In genomic region chr2:110339126-110339525, GRCh38 we compare ENCODE assay signal across 7 cellular contexts.
A peak's percentile ranks its signal among the peaks of the same experiment; 100 is the strongest.
DNase-seq lines count a peak whose midpoint lies in the region; ATAC-seq, FAIRE-seq and TF ChIP-seq lines count a peak whose summit lies in the region.
"Not testable (repeated sequence)": the region's sequence is repeated elsewhere in the genome, so short reads cannot be mapped to it uniquely, and the experiment has no call there.

No MANE protein-coding gene starts in this region.

- not testable (repeated sequence) for H3K4me1 ChIP-seq in A549, lower lobe of right lung, upper lobe of right lung

- intact Hi-C loops in left colon (cut with DNase I, micrococcal nuclease); lower lobe of right lung (cut with DNase I); upper lobe of right lung (cut with DNase I): not testable (repeated sequence)

- H3K9me3 ChIP-seq in A549, lower lobe of right lung, upper lobe of right lung: not testable (repeated sequence)

- not testable (repeated sequence) for H3K36me3 ChIP-seq in bronchial epithelial cell (ENCODE audit: control insufficient read depth, insufficient read depth, low read length); lower lobe of right lung; upper lobe of right lung

- ATAC-seq in A549 = peak; percentile 65 to 80; a peak in 5 of 6 replicates
- ATAC-seq in SK-N-SH treated with all-trans-retinoic acid at 6 μM for 48 hours = peak; percentile 40; the same call in 2 of the 3 replicates
- peak; percentile 85 for ATAC-seq in left colon
- peak; percentile 61 to 72 for ATAC-seq in lower lobe of right lung
- peak; percentile 73 for ATAC-seq in upper lobe of right lung

- no CpG with 5 or more reads among the region's 2 CpGs for WGBS in A549 (ENCODE audit: missing lambda C conversion rate)

- TF ChIP-seq CTCF in A549 (IDR thresholded peaks at IDR 0.05); bronchial epithelial cell (IDR thresholded peaks at IDR 0.05; ENCODE audit: insufficient read depth, low read length, severe bottlenecking); lower lobe of right lung (IDR thresholded peaks at IDR 0.05); upper lobe of right lung (IDR thresholded peaks at IDR 0.05): not testable (repeated sequence)

- not testable (repeated sequence) for H3K27me3 ChIP-seq in bronchial epithelial cell (ENCODE audit: control insufficient read depth, insufficient read depth, low read length); lower lobe of right lung (ENCODE audit: low read depth); upper lobe of right lung

- not testable (repeated sequence) for TF ChIP-seq RAD21 in A549 (conservative IDR thresholded peaks at IDR 0.05 in 1 of 2, IDR thresholded peaks at IDR 0.05 in 1 of 2)

- not testable (repeated sequence) for H3K4me3 ChIP-seq in A549; bronchial epithelial cell (ENCODE audit: low read depth, low read length); lower lobe of right lung; upper lobe of right lung

- FAIRE-seq in A549 (lab: Jason Lieb, UNC) (peak; percentile 68), HTR-8/SVneo (lab: Jason Lieb, UNC) (peak; percentile 94), bronchial epithelial cell (lab: Jason Lieb, UNC) (peak; percentile 97)

- not testable (repeated sequence) for H3K4me2 ChIP-seq in A549

- CTCF ChIA-PET in A549 (lab: Yijun Ruan, JAX) = not testable (repeated sequence)

- TF ChIP-seq EP300 in A549 (IDR thresholded peaks at IDR 0.05) = not testable (repeated sequence)

- not testable (repeated sequence) for DNase-seq in A549 (ENCODE audit: low read depth in 1 of 2, low spot score in 1 of 2); HTR-8/SVneo (ENCODE audit: insufficient read length, low spot score); bronchial epithelial cell (ENCODE audit: low read depth); left colon; lower lobe of right lung; upper lobe of right lung

- TF ChIP-seq POLR2A in A549 (IDR thresholded peaks at IDR 0.05; ENCODE audit: low read length) = not testable (repeated sequence)

- POLR2A ChIA-PET in A549 (lab: Yijun Ruan, JAX) = not testable (repeated sequence)

- H3K27ac ChIP-seq in A549, lower lobe of right lung, upper lobe of right lung: not testable (repeated sequence)
